1 cellular context compared by ENCODE assay signal in genomic region chr2:118237451-118237850, GRCh38.
TF ChIP-seq lines count a peak whose summit lies in the region.

No MANE protein-coding gene starts in this region.

TF ChIP-seq in H1, 55 proteins besides CTCF, POLR2A, EP300 and RAD21:
- no peak for TF ChIP-seq KDM4A (IDR thresholded peaks at IDR 0.05; ENCODE audit: low read depth, low read length, severe bottlenecking)
- no peak for TF ChIP-seq TBP (IDR thresholded peaks at IDR 0.05; ENCODE audit: low read depth, low read length)
- no peak for TF ChIP-seq RNF2 (IDR thresholded peaks at IDR 0.05; ENCODE audit: borderline replicate concordance, low read depth, low read length, missing control alignments, poor library complexity, severe bottlenecking)
- TF ChIP-seq MAFK (IDR thresholded peaks at IDR 0.05; ENCODE audit: low read depth, low read length), result no peak
- no peak for TF ChIP-seq YY1 (IDR thresholded peaks at IDR 0.05; ENCODE audit: low read depth, low read length)
- TF ChIP-seq SP4 (IDR thresholded peaks at IDR 0.05; ENCODE audit: low read length), result no peak
- no peak for TF ChIP-seq CTBP2 (IDR thresholded peaks at IDR 0.05; ENCODE audit: borderline replicate concordance, insufficient read depth, insufficient read length, low read length)
- TF ChIP-seq TAF7 (optimal IDR thresholded peaks at IDR 0.05; ENCODE audit: borderline replicate concordance, low read depth, low read length), result no peak
- TF ChIP-seq RXRA (IDR thresholded peaks at IDR 0.05; ENCODE audit: insufficient read depth, low read depth, low read length), result no peak
- TF ChIP-seq RFX5 (IDR thresholded peaks at IDR 0.05; ENCODE audit: borderline replicate concordance, low read depth, low read length), result no peak
- no peak for TF ChIP-seq GABPA (IDR thresholded peaks at IDR 0.05; ENCODE audit: borderline replicate concordance, insufficient read depth, low read length)
- TF ChIP-seq SUZ12 (IDR thresholded peaks at IDR 0.05; ENCODE audit: low read length), result no peak
